Comparison of ENCODE assay signal across 38 cellular contexts in genomic region chr15:48273047-48273446, GRCh38.
"Had no signal": no experiment of that assay in that cellular context is flagged by ENCODE, and none has a peak within 500 bp of the region (broad histone marks: within the 10 kb centered on the region; RNA-seq: fewer than 3 reads in every experiment).

No MANE protein-coding gene starts in this region.

- H3K36me3 Mint-ChIP-seq: activated CD4-positive, alpha-beta memory T cell treated with anti-CD3 and anti-CD28 coated beads for 36 hours; activated CD8-positive, alpha-beta memory T cell treated with anti-CD3 and anti-CD28 coated beads, Interleukin-2, amount 10 ng/mL, durations not matched to agents 7 days and 5 days; activated naive CD4-positive, alpha-beta T cell treated with anti-CD3 and anti-CD28 coated beads, Interleukin-2, amount 50 U/mL, for 24 hours; activated naive CD8-positive, alpha-beta T cell treated with anti-CD3 and anti-CD28 coated beads for 36 hours had no signal

- H3K27ac ChIP-seq: adrenal gland, body of pancreas, breast epithelium, cardiac muscle cell, coronary artery, esophagus muscularis mucosa, foreskin keratinocyte, gastrocnemius medialis, heart left ventricle had no signal

- H3K4me1 Mint-ChIP-seq: activated CD4-positive, alpha-beta T cell treated with anti-CD3 and anti-CD28 coated beads for 36 hours; activated CD4-positive, alpha-beta T cell treated with anti-CD3 and anti-CD28 coated beads, Interleukin-2, amount 10 ng/mL, durations not matched to agents 24 days and 14 days; activated CD8-positive, alpha-beta memory T cell treated with anti-CD3 and anti-CD28 coated beads, Interleukin-2, amount 10 ng/mL, durations not matched to agents 7 days and 5 days; activated naive CD4-positive, alpha-beta T cell treated with anti-CD3 and anti-CD28 coated beads, Interleukin-2, amount 50 U/mL, for 24 hours; activated naive CD8-positive, alpha-beta T cell treated with anti-CD3 and anti-CD28 coated beads for 36 hours; activated naive CD8-positive, alpha-beta T cell treated with anti-CD3 and anti-CD28 coated beads, Interleukin-2, amount 50 U/mL, for 24 hours; central memory CD8-positive, alpha-beta T cell; T-helper 17 cell had no signal

- DNase-seq: activated CD4-positive, alpha-beta memory T cell treated with anti-CD3 and anti-CD28 coated beads for 36 hours; activated CD4-positive, alpha-beta T cell treated with anti-CD3 and anti-CD28 coated beads for 36 hours; activated CD4-positive, alpha-beta T cell treated with anti-CD3 and anti-CD28 coated beads, Interleukin-2, amount 10 ng/mL, durations not matched to agents 24 days and 14 days; activated CD4-positive, CD25-positive, alpha-beta regulatory T cell; activated CD4-positive, CD25-positive, alpha-beta regulatory T cell treated with anti-CD3 and anti-CD28 coated beads, Interleukin-2, amount 50 U/mL, for 72 hours; activated CD8-positive, alpha-beta memory T cell treated with anti-CD3 and anti-CD28 coated beads, Interleukin-2, amount 10 ng/mL, durations not matched to agents 7 days and 5 days; activated CD8-positive, alpha-beta memory T cell treated with anti-CD3 and anti-CD28 coated beads, Interleukin-2, amount 50 U/mL, for 4 hours; activated CD8-positive, alpha-beta T cell treated with anti-CD3 and anti-CD28 coated beads, Interleukin-2, amount 10 ng/mL, durations not matched to agents 7 days and 5 days; activated effector memory CD4-positive, alpha-beta T cell treated with anti-CD3 and anti-CD28 coated beads, Interleukin-2, amount 50 U/mL, for 16 hours; activated naive CD4-positive, alpha-beta T cell treated with anti-CD3 and anti-CD28 coated beads for 36 hours; activated naive CD8-positive, alpha-beta T cell treated with anti-CD3 and anti-CD28 coated beads for 36 hours; activated naive CD8-positive, alpha-beta T cell treated with anti-CD3 and anti-CD28 coated beads, Interleukin-2, amount 50 U/mL, for 24 hours; activated T-cell treated with anti-CD3 and anti-CD28 coated beads, Interleukin-2, amount 50 U/mL, for 1 hour; activated T-cell treated with anti-CD3 and anti-CD28 coated beads, Interleukin-2, amount 50 U/mL, for 48 hours; adrenal gland; amygdala; aorta; body of pancreas; dermis blood vessel endothelial cell; effector CD4-positive, alpha-beta T cell; effector memory CD8-positive, alpha-beta T cell; erythroblast; foreskin keratinocyte; gastrocnemius medialis; glutamatergic neuron; heart left ventricle; T-helper 1 cell; T-helper 17 cell; T1000 had no signal

- H3K4me3 ChIP-seq: adrenal gland, body of pancreas, breast epithelium, cardiac muscle cell, coronary artery, esophagus muscularis mucosa, gastrocnemius medialis, heart left ventricle had no signal

- H3K4me1 ChIP-seq: adrenal gland, body of pancreas, breast epithelium, esophagus muscularis mucosa, foreskin keratinocyte, gastrocnemius medialis, heart left ventricle had no signal

- H3K27ac Mint-ChIP-seq: activated CD4-positive, alpha-beta memory T cell treated with anti-CD3 and anti-CD28 coated beads for 36 hours; activated CD4-positive, alpha-beta T cell treated with anti-CD3 and anti-CD28 coated beads for 36 hours; activated CD4-positive, alpha-beta T cell treated with anti-CD3 and anti-CD28 coated beads, Interleukin-2, amount 10 ng/mL, durations not matched to agents 24 days and 14 days; activated CD8-positive, alpha-beta memory T cell treated with anti-CD3 and anti-CD28 coated beads, Interleukin-2, amount 10 ng/mL, durations not matched to agents 7 days and 5 days; activated CD8-positive, alpha-beta T cell treated with anti-CD3 and anti-CD28 coated beads, Interleukin-2, amount 10 ng/mL, durations not matched to agents 7 days and 5 days; activated naive CD4-positive, alpha-beta T cell treated with anti-CD3 and anti-CD28 coated beads for 36 hours; activated naive CD4-positive, alpha-beta T cell treated with anti-CD3 and anti-CD28 coated beads, Interleukin-2, amount 50 U/mL, for 24 hours; activated naive CD8-positive, alpha-beta T cell treated with anti-CD3 and anti-CD28 coated beads for 36 hours; activated naive CD8-positive, alpha-beta T cell treated with anti-CD3 and anti-CD28 coated beads, Interleukin-2, amount 50 U/mL, for 24 hours; activated T-helper 1 cell treated with anti-CD3 and anti-CD28 coated beads, Interleukin-12 subunit alpha, Interleukin-12 subunit beta, Interleukin-2, Interleukin-4 antibody, amounts not matched to agents 30 ng/mL and 10 ng/mL and 1 ng/mL, durations not matched to agents 14 hours and 24 hours and 36 hours; activated T-helper 2 cell treated with anti-CD3 and anti-CD28 coated beads, Interferon-gamma antibody, Interleukin-2, Interleukin-4, amounts not matched to agents 10 μg/mL and 5 μg/mL and 100 μg/mL, durations not matched to agents 14 hours and 24 hours and 36 hours; effector memory CD8-positive, alpha-beta T cell; T-helper 17 cell; T-helper 2 cell treated with Interferon-gamma antibody and Interleukin-4, amounts not matched to agents 5 μg/mL and 100 μg/mL, for 36 hours had no signal

- H3K9me3 ChIP-seq: adrenal gland, body of pancreas, breast epithelium, esophagus muscularis mucosa, gastrocnemius medialis, heart left ventricle had no signal

- H3K9me3 Mint-ChIP-seq: activated CD4-positive, alpha-beta memory T cell treated with anti-CD3 and anti-CD28 coated beads for 36 hours; activated CD4-positive, alpha-beta T cell treated with anti-CD3 and anti-CD28 coated beads, Interleukin-2, amount 10 ng/mL, durations not matched to agents 24 days and 14 days; activated naive CD4-positive, alpha-beta T cell treated with anti-CD3 and anti-CD28 coated beads for 36 hours; activated naive CD4-positive, alpha-beta T cell treated with anti-CD3 and anti-CD28 coated beads, Interleukin-2, amount 50 U/mL, for 24 hours; activated naive CD8-positive, alpha-beta T cell treated with anti-CD3 and anti-CD28 coated beads for 36 hours; activated naive CD8-positive, alpha-beta T cell treated with anti-CD3 and anti-CD28 coated beads, Interleukin-2, amount 50 U/mL, for 24 hours; activated T-helper 1 cell treated with anti-CD3 and anti-CD28 coated beads, Interleukin-12 subunit alpha, Interleukin-12 subunit beta, Interleukin-2, Interleukin-4 antibody, amounts not matched to agents 30 ng/mL and 10 ng/mL and 1 ng/mL, durations not matched to agents 14 hours and 24 hours and 36 hours; activated T-helper 2 cell treated with anti-CD3 and anti-CD28 coated beads, Interferon-gamma antibody, Interleukin-2, Interleukin-4, amounts not matched to agents 10 μg/mL and 5 μg/mL and 100 μg/mL, durations not matched to agents 14 hours and 24 hours and 36 hours; central memory CD8-positive, alpha-beta T cell; effector memory CD8-positive, alpha-beta T cell; T-helper 2 cell treated with Interferon-gamma antibody and Interleukin-4, amounts not matched to agents 5 μg/mL and 100 μg/mL, for 36 hours had no signal

- H3K27me3 Mint-ChIP-seq: activated naive CD4-positive, alpha-beta T cell treated with anti-CD3 and anti-CD28 coated beads, Interleukin-2, amount 50 U/mL, for 24 hours; activated naive CD8-positive, alpha-beta T cell treated with anti-CD3 and anti-CD28 coated beads, Interleukin-2, amount 50 U/mL, for 24 hours had no signal

- H3K4me3 Mint-ChIP-seq: activated CD4-positive, alpha-beta memory T cell treated with anti-CD3 and anti-CD28 coated beads for 36 hours; activated CD4-positive, alpha-beta T cell treated with anti-CD3 and anti-CD28 coated beads for 36 hours; activated CD4-positive, alpha-beta T cell treated with anti-CD3 and anti-CD28 coated beads, Interleukin-2, amount 10 ng/mL, durations not matched to agents 24 days and 14 days; activated CD8-positive, alpha-beta memory T cell treated with anti-CD3 and anti-CD28 coated beads, Interleukin-2, amount 10 ng/mL, durations not matched to agents 7 days and 5 days; activated CD8-positive, alpha-beta T cell treated with anti-CD3 and anti-CD28 coated beads, Interleukin-2, amount 10 ng/mL, durations not matched to agents 7 days and 5 days; activated naive CD4-positive, alpha-beta T cell treated with anti-CD3 and anti-CD28 coated beads for 36 hours; activated naive CD4-positive, alpha-beta T cell treated with anti-CD3 and anti-CD28 coated beads, Interleukin-2, amount 50 U/mL, for 24 hours; activated naive CD8-positive, alpha-beta T cell treated with anti-CD3 and anti-CD28 coated beads for 36 hours; activated naive CD8-positive, alpha-beta T cell treated with anti-CD3 and anti-CD28 coated beads, Interleukin-2, amount 50 U/mL, for 24 hours; activated T-helper 1 cell treated with anti-CD3 and anti-CD28 coated beads, Interleukin-12 subunit alpha, Interleukin-12 subunit beta, Interleukin-2, Interleukin-4 antibody, amounts not matched to agents 30 ng/mL and 10 ng/mL and 1 ng/mL, durations not matched to agents 14 hours and 24 hours and 36 hours; central memory CD8-positive, alpha-beta T cell; effector memory CD8-positive, alpha-beta T cell; T-helper 17 cell; T-helper 2 cell treated with Interferon-gamma antibody and Interleukin-4, amounts not matched to agents 5 μg/mL and 100 μg/mL, for 36 hours had no signal

- H3K27me3 ChIP-seq: adrenal gland, body of pancreas, breast epithelium, cardiac muscle cell, esophagus muscularis mucosa, gastrocnemius medialis had no signal

- ATAC-seq: activated CD4-positive, alpha-beta T cell treated with anti-CD3 and anti-CD28 coated beads for 36 hours; activated CD8-positive, alpha-beta memory T cell treated with anti-CD3 and anti-CD28 coated beads, Interleukin-2, amount 10 ng/mL, durations not matched to agents 7 days and 5 days; activated CD8-positive, alpha-beta T cell treated with anti-CD3 and anti-CD28 coated beads, Interleukin-2, amount 10 ng/mL, durations not matched to agents 7 days and 5 days; activated naive CD8-positive, alpha-beta T cell treated with anti-CD3 and anti-CD28 coated beads, Interleukin-2, amount 50 U/mL, for 24 hours; body of pancreas; effector memory CD8-positive, alpha-beta T cell; foreskin keratinocyte; gastrocnemius medialis; heart left ventricle; T-helper 17 cell had no signal

- H3K36me3 ChIP-seq: adrenal gland, breast epithelium, cardiac muscle cell, esophagus muscularis mucosa, gastrocnemius medialis, heart left ventricle had no signal
